Comparison of ENCODE assay signal across 10 cellular contexts in the genomic region with DNA sequence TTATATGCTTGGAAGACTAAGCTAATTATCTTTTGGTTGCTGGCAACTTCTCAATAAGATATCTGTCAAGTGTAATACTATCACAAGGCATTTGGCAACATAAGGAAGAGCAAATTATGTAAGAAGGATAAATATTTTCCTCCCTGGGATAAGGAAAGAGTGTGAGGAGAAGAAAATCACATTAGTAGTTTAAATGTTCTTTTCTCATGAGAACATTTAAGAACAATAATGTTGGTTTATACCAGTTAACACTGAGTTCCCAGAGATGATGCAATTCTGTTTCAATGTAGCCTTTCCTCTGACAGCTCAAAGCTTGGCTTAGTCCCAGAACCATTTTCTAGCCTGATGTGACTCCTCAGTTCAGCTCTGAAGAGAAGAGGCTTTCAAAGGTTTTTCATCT.
DNase-seq lines count a peak whose midpoint lies in the region; ATAC-seq and TF ChIP-seq lines count a peak whose summit lies in the region.
"Had no signal": no experiment of that assay in that cellular context is flagged by ENCODE, and none has a peak within 500 bp of the region (broad histone marks: within the 10 kb centered on the region; RNA-seq: fewer than 3 reads in every experiment).

No MANE protein-coding gene starts in this region.

- TF ChIP-seq CTCF in HEK293 (tag by site-specific recombination; IDR thresholded peaks at IDR 0.05) (no peak), foreskin fibroblast (IDR thresholded peaks at IDR 0.05; ENCODE audit: low read depth, low read length) (no peak), gastrocnemius medialis (IDR thresholded peaks at IDR 0.05 in 4 of 5, conservative IDR thresholded peaks at IDR 0.05 in 1 of 5) (no peak)

- in situ Hi-C loops in gastrocnemius medialis (cut with MboI; ENCODE audit: low sequenced_read_pairs in 4 of 4): loop anchor here in 1 of 4 donors (25.0 kb wide), 1 partner anchor 99 kb away; no protein-coding TSS in a partner anchor

- TF ChIP-seq POLR2A in gastrocnemius medialis (IDR thresholded peaks at IDR 0.05): no peak

- peak overlapping the region; percentile 25 for H3K9ac ChIP-seq in SK-N-MC (ENCODE audit: insufficient read length)

- no peak overlapping the region for H3K27ac ChIP-seq in HEK293 (ENCODE audit: extremely low read depth, low read depth, low read length)
- H3K27ac ChIP-seq in SK-N-MC: peak overlapping the region; percentile 96
- peak overlapping the region; percentile 14 to 49 (median 30) for H3K27ac ChIP-seq in gastrocnemius medialis
- H3K27ac ChIP-seq: SJSA1 had no signal

- ATAC-seq in gastrocnemius medialis (peak; percentile 73 to 74), HG03354 (IDR thresholded peaks at IDR 0.05; ENCODE audit: poor library complexity, severe bottlenecking, unreplicated experiment) (no peak), HG02623 (IDR thresholded peaks at IDR 0.05; ENCODE audit: unreplicated experiment) (no peak)

- intact Hi-C loops in gastrocnemius medialis (cut with DNase I; ENCODE audit: low total_unique reads): no loop called here

- no peaks in the 10 kb centered on the region for H3K27me3 ChIP-seq in gastrocnemius medialis
- H3K27me3 ChIP-seq: SJSA1 had no signal

- DNase-seq in SK-N-MC (ENCODE audit: low read depth, low spot score) (peak; percentile 50), foreskin fibroblast (peak; percentile 72 to 88), gastrocnemius medialis (peak in 1 of 2 donors; percentile 26), activated gamma-delta T cell treated with Interleukin-2 at 50 U/mL for 16 hours (no peak), DMS53 (lab: John Stamatoyannopoulos, UW) (no peak)
- DNase-seq: amniotic stem cell had no signal

- H3K4me1 ChIP-seq in HEK293 (ENCODE audit: control insufficient read depth, insufficient read depth, low read length): peaks cover 3% of the 10 kb centered on the region; the same call in 1 of the 2 replicates
- H3K4me1 ChIP-seq in gastrocnemius medialis: peaks cover 25 to 34% of the 10 kb centered on the region in 2 donors
- H3K4me1 ChIP-seq: SJSA1 had no signal

- CTCF ChIA-PET in HEK293 (lab: Yijun Ruan, JAX): interaction anchor here (0.6 kb wide), 1 partner anchor 549 kb away, joined by 4 read pairs; no protein-coding TSS in a partner anchor

- H3K4me3 ChIP-seq in HEK293 (ENCODE audit: low read depth, low read length) (no peak overlapping the region), SK-N-MC (peak overlapping the region; percentile 28), foreskin fibroblast (ENCODE audit: low read depth in 1 of 2, low read length in 2 of 2) (no peak overlapping the region), gastrocnemius medialis (no peak overlapping the region)
- H3K4me3 ChIP-seq: SJSA1 had no signal

- H3K9me3 ChIP-seq in HEK293 (ENCODE audit: control insufficient read depth, insufficient read depth, low read depth, low read length): no peaks in the 10 kb centered on the region
- no peaks in the 10 kb centered on the region; the same call in 1 of the 2 replicates for H3K9me3 ChIP-seq in SK-N-MC (ENCODE audit: low read depth, low read length)
- no peaks in the 10 kb centered on the region for H3K9me3 ChIP-seq in gastrocnemius medialis
- H3K9me3 ChIP-seq: SJSA1 had no signal

- no peaks in the 10 kb centered on the region for H3K36me3 ChIP-seq in HEK293 (ENCODE audit: control insufficient read depth in 2 of 2, insufficient read depth in 1 of 2, low read length in 2 of 2)
- H3K36me3 ChIP-seq in SK-N-MC (ENCODE audit: insufficient read depth, low read length): no peaks in the 10 kb centered on the region
- no peaks in the 10 kb centered on the region for H3K36me3 ChIP-seq in gastrocnemius medialis
- H3K36me3 ChIP-seq: SJSA1 had no signal

- POLR2A ChIA-PET in HEK293 (lab: Yijun Ruan, JAX): no interaction called here

TF ChIP-seq in HEK293, 187 proteins besides CTCF, POLR2A, EP300 and RAD21:
- TF ChIP-seq, protein P1, sequence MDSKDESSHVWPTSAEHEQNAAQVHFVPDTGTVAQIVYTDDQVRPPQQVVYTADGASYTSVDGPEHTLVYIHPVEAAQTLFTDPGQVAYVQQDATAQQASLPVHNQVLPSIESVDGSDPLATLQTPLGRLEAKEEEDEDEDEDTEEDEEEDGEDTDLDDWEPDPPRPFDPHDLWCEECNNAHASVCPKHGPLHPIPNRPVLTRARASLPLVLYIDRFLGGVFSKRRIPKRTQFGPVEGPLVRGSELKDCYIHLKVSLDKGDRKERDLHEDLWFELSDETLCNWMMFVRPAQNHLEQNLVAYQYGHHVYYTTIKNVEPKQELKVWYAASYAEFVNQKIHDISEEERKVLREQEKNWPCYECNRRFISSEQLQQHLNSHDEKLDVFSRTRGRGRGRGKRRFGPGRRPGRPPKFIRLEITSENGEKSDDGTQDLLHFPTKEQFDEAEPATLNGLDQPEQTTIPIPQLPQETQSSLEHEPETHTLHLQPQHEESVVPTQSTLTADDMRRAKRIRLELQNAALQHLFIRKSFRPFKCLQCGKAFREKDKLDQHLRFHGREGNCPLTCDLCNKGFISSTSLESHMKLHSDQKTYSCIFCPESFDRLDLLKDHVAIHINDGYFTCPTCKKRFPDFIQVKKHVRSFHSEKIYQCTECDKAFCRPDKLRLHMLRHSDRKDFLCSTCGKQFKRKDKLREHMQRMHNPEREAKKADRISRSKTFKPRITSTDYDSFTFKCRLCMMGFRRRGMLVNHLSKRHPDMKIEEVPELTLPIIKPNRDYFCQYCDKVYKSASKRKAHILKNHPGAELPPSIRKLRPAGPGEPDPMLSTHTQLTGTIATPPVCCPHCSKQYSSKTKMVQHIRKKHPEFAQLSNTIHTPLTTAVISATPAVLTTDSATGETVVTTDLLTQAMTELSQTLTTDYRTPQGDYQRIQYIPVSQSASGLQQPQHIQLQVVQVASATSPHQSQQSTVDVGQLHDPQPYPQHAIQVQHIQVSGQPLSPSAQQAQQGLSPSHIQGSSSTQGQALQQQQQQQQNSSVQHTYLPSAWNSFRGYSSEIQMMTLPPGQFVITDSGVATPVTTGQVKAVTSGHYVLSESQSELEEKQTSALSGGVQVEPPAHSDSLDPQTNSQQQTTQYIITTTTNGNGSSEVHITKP (tag by site-specific recombination; IDR thresholded peaks at IDR 0.05): peak; percentile 77
- TF ChIP-seq, protein P2, sequence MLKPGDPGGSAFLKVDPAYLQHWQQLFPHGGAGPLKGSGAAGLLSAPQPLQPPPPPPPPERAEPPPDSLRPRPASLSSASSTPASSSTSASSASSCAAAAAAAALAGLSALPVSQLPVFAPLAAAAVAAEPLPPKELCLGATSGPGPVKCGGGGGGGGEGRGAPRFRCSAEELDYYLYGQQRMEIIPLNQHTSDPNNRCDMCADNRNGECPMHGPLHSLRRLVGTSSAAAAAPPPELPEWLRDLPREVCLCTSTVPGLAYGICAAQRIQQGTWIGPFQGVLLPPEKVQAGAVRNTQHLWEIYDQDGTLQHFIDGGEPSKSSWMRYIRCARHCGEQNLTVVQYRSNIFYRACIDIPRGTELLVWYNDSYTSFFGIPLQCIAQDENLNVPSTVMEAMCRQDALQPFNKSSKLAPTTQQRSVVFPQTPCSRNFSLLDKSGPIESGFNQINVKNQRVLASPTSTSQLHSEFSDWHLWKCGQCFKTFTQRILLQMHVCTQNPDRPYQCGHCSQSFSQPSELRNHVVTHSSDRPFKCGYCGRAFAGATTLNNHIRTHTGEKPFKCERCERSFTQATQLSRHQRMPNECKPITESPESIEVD (tag by site-specific recombination; IDR thresholded peaks at IDR 0.05): peak; percentile 47
- no peak for TF ChIP-seq ZBTB21 (tag by site-specific recombination; IDR thresholded peaks at IDR 0.05)

Comparison
In these comparisons a context has a peak if more than half of its experiments do, and no peak if none do; other contexts are left out.
1. DNase-seq: peak in SK-N-MC (single experiment) and foreskin fibroblast (2 of 2); none in activated gamma-delta T cell treated with Interleukin-2 at 50 U/mL for 16 hours (single experiment) and DMS53 (single experiment).
2. ATAC-seq: peak in gastrocnemius medialis (2 of 2); none in HG03354 (single experiment) and HG02623 (single experiment).